Comparison of ENCODE assay signal across 8 cellular contexts in the genomic region with DNA sequence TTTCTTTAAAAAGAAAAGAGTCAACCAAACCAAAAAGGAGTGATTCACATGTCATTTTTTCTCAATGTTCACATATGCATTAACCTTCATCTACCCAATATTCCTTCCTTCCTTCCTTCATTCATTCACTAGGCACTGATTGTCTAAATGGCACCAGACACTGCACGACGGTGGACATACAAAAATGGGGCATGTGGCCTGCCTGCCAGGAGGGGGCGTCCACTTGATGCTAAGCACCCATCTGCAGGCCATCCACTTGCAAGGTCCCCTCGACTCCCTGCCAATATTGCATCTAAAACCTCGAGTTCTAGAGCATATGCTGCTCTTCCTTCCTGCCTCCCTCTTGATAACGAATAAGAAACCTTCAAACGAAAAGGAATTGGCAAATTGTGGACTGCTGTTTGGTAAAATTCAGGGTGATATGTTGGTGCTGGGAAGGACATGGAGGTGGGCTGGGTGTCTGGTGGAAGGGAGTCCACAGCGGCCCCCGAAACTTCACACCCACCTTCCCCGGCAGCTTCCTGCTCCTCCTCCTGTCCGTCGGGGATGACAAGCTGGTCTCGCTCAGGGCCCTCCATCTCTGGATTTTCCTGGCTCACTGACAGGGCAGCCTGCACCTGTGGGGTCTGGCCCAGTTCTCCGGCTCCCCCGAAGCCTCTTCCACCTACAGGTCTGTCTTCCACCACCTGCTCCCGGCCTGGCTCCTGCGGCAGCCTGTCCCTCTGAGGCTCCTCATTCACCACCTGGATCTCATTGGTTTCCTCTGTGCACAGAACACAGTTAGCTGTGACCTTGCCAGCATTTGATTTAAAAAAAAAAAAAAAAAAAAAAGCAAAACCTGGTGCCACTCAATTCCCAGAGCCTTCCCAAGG.
DNase-seq lines count a peak whose midpoint lies in the region; ATAC-seq and TF ChIP-seq lines count a peak whose summit lies in the region.

No MANE protein-coding gene starts in this region.

- H3K36me3 Mint-ChIP-seq in T-helper 17 cell (ENCODE audit: low read depth): no peaks in the 10 kb centered on the region

- intact Hi-C loops in left lung (cut with DNase I): no loop called here

- TF ChIP-seq CTCF in left lung (IDR thresholded peaks at IDR 0.05): peak in 1 of 2 donors; percentile 20

- DNase-seq in SKM-1 treated with dmso at 0.1 percent for 144 hours (lab: John Stamatoyannopoulos, UW; ENCODE audit: unreplicated experiment): peak; percentile 4
- DNase-seq in SKM-1 (lab: John Stamatoyannopoulos, UW; ENCODE audit: unreplicated experiment): no peak
- DNase-seq in M059J (ENCODE audit: low read depth): peak; percentile 49
- no peak for DNase-seq in T-helper 17 cell
- DNase-seq in kidney tubule cell (ENCODE audit: low spot score): peak; percentile 53
- DNase-seq in left lung: no peak
- no peak for DNase-seq in putamen (ENCODE audit: low spot score)

- no peak overlapping the region for H3K27ac ChIP-seq in left lung

- H3K4me3 Mint-ChIP-seq in T-helper 17 cell: peak overlapping the region; percentile 13

- H3K36me3 ChIP-seq in left lung: no peaks in the 10 kb centered on the region

- ATAC-seq in T-helper 17 cell (no peak), left lung (no peak), GM21381 (IDR thresholded peaks at IDR 0.05; ENCODE audit: unreplicated experiment) (no peak)

- no peaks in the 10 kb centered on the region for H3K27me3 ChIP-seq in left lung

- H3K9me3 ChIP-seq in T-helper 17 cell (ENCODE audit: control insufficient read depth, low read length, poor library complexity, severe bottlenecking) (no peaks in the 10 kb centered on the region), left lung (no peaks in the 10 kb centered on the region)

- no peak overlapping the region for H3K4me3 ChIP-seq in left lung

- no peaks in the 10 kb centered on the region for H3K27me3 Mint-ChIP-seq in T-helper 17 cell

- no peaks in the 10 kb centered on the region for H3K4me1 Mint-ChIP-seq in T-helper 17 cell

- no peak overlapping the region for H3K27ac Mint-ChIP-seq in T-helper 17 cell

- no peaks in the 10 kb centered on the region for H3K4me1 ChIP-seq in left lung

Comparison
In these comparisons a context has a peak if more than half of its experiments do, and no peak if none do; other contexts are left out.
1. DNase-seq: peak in SKM-1 treated with dmso at 0.1 percent for 144 hours (single experiment), M059J (single experiment) and kidney tubule cell (single experiment); none in SKM-1 (single experiment), T-helper 17 cell (0 of 3), left lung (0 of 2) and putamen (single experiment).